Comparison of ENCODE assay signal across 1 cellular context in genomic region chr19:6674868-6675305, GRCh38.
TF ChIP-seq lines count a peak whose summit lies in the region.

No MANE protein-coding gene starts in this region.

TF ChIP-seq in GM12878, 131 proteins besides CTCF, POLR2A, EP300 and RAD21 (continued from another document and continues in another):
- TF ChIP-seq BCLAF1 (IDR thresholded peaks at IDR 0.05) (no peak), SUPT20H (IDR thresholded peaks at IDR 0.05; ENCODE audit: borderline replicate concordance, control insufficient read depth, low read depth, low read length) (no peak), LARP7 (IDR thresholded peaks at IDR 0.05) (0 out of 2 replicates have a peak, but pooled peaks have one; percentile 36), EGR1 (IDR thresholded peaks at IDR 0.05; ENCODE audit: borderline replicate concordance in 1 of 2, low read depth in 2 of 2, low read length in 2 of 2) (peak in 1 of 2 experiments; percentile 90; a peak in 2 of 3 replicates), ZNF24 (IDR thresholded peaks at IDR 0.05) (0 out of 2 replicates have a peak, but pooled peaks have one; percentile 17), SREBF2 (IDR thresholded peaks at IDR 0.05; ENCODE audit: low read length) (no peak), YBX1 (IDR thresholded peaks at IDR 0.05) (no peak), RUNX3 (IDR thresholded peaks at IDR 0.05; ENCODE audit: low read length) (peak; percentile 99), NR2F1 (conservative IDR thresholded peaks at IDR 0.05) (peak; percentile 42), ASH2L (IDR thresholded peaks at IDR 0.05; ENCODE audit: borderline replicate concordance, low read depth) (no peak), SPI1 (IDR thresholded peaks at IDR 0.05; ENCODE audit: borderline replicate concordance, insufficient read depth, low read depth, low read length) (no peak), MYC (IDR thresholded peaks at IDR 0.05; ENCODE audit: insufficient read depth, insufficient read length, insufficient replicate concordance, low read length, severe bottlenecking) (no peak), NR2C1 (IDR thresholded peaks at IDR 0.05) (no peak), TARDBP (IDR thresholded peaks at IDR 0.05; ENCODE audit: borderline replicate concordance) (peak; percentile 78), NFYA (IDR thresholded peaks at IDR 0.05; ENCODE audit: borderline replicate concordance, low read depth, low read length) (no peak), MXI1 (IDR thresholded peaks at IDR 0.05; ENCODE audit: low read depth, low read length) (0 out of 2 replicates have a peak, but pooled peaks have one; percentile 36), SMC3 (IDR thresholded peaks at IDR 0.05; ENCODE audit: borderline replicate concordance, low read length) (peak; percentile 15; the same call in 1 of the 2 replicates), BACH1 (IDR thresholded peaks at IDR 0.05; ENCODE audit: borderline replicate concordance) (peak; percentile 100), SMAD5 (IDR thresholded peaks at IDR 0.05; ENCODE audit: low read depth) (no peak), BRCA1 (IDR thresholded peaks at IDR 0.05; ENCODE audit: low read depth, low read length) (no peak), CBX3 (IDR thresholded peaks at IDR 0.05; ENCODE audit: borderline replicate concordance, low read depth) (no peak), POLR2AphosphoS2 (IDR thresholded peaks at IDR 0.05; ENCODE audit: low read depth, low read length) (no peak), TBL1XR1 (IDR thresholded peaks at IDR 0.05; ENCODE audit: low read depth, low read length) (peak; percentile 71; the same call in 1 of the 2 replicates), CBFB (IDR thresholded peaks at IDR 0.05; ENCODE audit: low read depth) (peak; percentile 95), SMARCA5 (IDR thresholded peaks at IDR 0.05) (no peak), PML (IDR thresholded peaks at IDR 0.05; ENCODE audit: low read length) (0 out of 2 replicates have a peak, but pooled peaks have one; percentile 41), ZZZ3 (IDR thresholded peaks at IDR 0.05; ENCODE audit: control insufficient read depth, insufficient read length, low read depth) (no peak), RELA (IDR thresholded peaks at IDR 0.05; ENCODE audit: borderline replicate concordance, partially characterized antibody) (peak; percentile 71), KLF5 (IDR thresholded peaks at IDR 0.05; ENCODE audit: partially characterized antibody) (no peak), ZNF274 (IDR thresholded peaks at IDR 0.05; ENCODE audit: insufficient read depth, insufficient read length) (no peak), CHD2 (IDR thresholded peaks at IDR 0.05; ENCODE audit: borderline replicate concordance, low read depth, low read length) (peak; percentile 64), PAX8 (IDR thresholded peaks at IDR 0.05) (no peak), SMAD1 (IDR thresholded peaks at IDR 0.05; ENCODE audit: low read depth, partially characterized antibody) (no peak), HSF1 (IDR thresholded peaks at IDR 0.05; ENCODE audit: low read depth, low read length) (no peak; the same call in 1 of the 2 replicates), SIX5 (IDR thresholded peaks at IDR 0.05; ENCODE audit: low read depth, low read length, severe bottlenecking) (no peak), E2F8 (IDR thresholded peaks at IDR 0.05; ENCODE audit: low read depth, partially characterized antibody) (no peak), MYB (IDR thresholded peaks at IDR 0.05; ENCODE audit: borderline replicate concordance, low read depth, low read length) (peak; percentile 31; the same call in 1 of the 2 replicates), SIN3A (IDR thresholded peaks at IDR 0.05; ENCODE audit: low read depth, low read length) (0 out of 2 replicates have a peak, but pooled peaks have one; percentile 41), MLLT1 (IDR thresholded peaks at IDR 0.05) (peak; percentile 90), CHD4 (IDR thresholded peaks at IDR 0.05) (no peak), NR2C2 (IDR thresholded peaks at IDR 0.05; ENCODE audit: borderline replicate concordance, control insufficient read depth, insufficient read length, low read depth) (no peak), HDAC2 (IDR thresholded peaks at IDR 0.05) (no peak)
- TF ChIP-seq, protein P1, sequence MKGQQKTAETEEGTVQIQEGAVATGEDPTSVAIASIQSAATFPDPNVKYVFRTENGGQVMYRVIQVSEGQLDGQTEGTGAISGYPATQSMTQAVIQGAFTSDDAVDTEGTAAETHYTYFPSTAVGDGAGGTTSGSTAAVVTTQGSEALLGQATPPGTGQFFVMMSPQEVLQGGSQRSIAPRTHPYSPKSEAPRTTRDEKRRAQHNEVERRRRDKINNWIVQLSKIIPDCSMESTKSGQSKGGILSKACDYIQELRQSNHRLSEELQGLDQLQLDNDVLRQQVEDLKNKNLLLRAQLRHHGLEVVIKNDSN (IDR thresholded peaks at IDR 0.05; ENCODE audit: borderline replicate concordance, extremely low read length, insufficient read depth, low read depth, low read length), result no peak
- TF ChIP-seq, protein P2, sequence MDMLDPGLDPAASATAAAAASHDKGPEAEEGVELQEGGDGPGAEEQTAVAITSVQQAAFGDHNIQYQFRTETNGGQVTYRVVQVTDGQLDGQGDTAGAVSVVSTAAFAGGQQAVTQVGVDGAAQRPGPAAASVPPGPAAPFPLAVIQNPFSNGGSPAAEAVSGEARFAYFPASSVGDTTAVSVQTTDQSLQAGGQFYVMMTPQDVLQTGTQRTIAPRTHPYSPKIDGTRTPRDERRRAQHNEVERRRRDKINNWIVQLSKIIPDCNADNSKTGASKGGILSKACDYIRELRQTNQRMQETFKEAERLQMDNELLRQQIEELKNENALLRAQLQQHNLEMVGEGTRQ (IDR thresholded peaks at IDR 0.05; ENCODE audit: borderline replicate concordance, low read depth, low read length), result no peak
- TF ChIP-seq, protein P3, sequence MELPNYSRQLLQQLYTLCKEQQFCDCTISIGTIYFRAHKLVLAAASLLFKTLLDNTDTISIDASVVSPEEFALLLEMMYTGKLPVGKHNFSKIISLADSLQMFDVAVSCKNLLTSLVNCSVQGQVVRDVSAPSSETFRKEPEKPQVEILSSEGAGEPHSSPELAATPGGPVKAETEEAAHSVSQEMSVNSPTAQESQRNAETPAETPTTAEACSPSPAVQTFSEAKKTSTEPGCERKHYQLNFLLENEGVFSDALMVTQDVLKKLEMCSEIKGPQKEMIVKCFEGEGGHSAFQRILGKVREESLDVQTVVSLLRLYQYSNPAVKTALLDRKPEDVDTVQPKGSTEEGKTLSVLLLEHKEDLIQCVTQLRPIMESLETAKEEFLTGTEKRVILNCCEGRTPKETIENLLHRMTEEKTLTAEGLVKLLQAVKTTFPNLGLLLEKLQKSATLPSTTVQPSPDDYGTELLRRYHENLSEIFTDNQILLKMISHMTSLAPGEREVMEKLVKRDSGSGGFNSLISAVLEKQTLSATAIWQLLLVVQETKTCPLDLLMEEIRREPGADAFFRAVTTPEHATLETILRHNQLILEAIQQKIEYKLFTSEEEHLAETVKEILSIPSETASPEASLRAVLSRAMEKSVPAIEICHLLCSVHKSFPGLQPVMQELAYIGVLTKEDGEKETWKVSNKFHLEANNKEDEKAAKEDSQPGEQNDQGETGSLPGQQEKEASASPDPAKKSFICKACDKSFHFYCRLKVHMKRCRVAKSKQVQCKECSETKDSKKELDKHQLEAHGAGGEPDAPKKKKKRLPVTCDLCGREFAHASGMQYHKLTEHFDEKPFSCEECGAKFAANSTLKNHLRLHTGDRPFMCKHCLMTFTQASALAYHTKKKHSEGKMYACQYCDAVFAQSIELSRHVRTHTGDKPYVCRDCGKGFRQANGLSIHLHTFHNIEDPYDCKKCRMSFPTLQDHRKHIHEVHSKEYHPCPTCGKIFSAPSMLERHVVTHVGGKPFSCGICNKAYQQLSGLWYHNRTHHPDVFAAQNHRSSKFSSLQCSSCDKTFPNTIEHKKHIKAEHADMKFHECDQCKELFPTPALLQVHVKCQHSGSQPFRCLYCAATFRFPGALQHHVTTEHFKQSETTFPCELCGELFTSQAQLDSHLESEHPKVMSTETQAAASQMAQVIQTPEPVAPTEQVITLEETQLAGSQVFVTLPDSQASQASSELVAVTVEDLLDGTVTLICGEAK (IDR thresholded peaks at IDR 0.05; ENCODE audit: borderline replicate concordance), result no peak
- TF ChIP-seq, protein P4, sequence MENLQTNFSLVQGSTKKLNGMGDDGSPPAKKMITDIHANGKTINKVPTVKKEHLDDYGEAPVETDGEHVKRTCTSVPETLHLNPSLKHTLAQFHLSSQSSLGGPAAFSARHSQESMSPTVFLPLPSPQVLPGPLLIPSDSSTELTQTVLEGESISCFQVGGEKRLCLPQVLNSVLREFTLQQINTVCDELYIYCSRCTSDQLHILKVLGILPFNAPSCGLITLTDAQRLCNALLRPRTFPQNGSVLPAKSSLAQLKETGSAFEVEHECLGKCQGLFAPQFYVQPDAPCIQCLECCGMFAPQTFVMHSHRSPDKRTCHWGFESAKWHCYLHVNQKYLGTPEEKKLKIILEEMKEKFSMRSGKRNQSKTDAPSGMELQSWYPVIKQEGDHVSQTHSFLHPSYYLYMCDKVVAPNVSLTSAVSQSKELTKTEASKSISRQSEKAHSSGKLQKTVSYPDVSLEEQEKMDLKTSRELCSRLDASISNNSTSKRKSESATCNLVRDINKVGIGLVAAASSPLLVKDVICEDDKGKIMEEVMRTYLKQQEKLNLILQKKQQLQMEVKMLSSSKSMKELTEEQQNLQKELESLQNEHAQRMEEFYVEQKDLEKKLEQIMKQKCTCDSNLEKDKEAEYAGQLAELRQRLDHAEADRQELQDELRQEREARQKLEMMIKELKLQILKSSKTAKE (IDR thresholded peaks at IDR 0.05; ENCODE audit: low read depth, poor library complexity, severe bottlenecking), result peak; percentile 87
- TF ChIP-seq, protein P5, sequence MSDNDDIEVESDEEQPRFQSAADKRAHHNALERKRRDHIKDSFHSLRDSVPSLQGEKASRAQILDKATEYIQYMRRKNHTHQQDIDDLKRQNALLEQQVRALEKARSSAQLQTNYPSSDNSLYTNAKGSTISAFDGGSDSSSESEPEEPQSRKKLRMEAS (IDR thresholded peaks at IDR 0.05; ENCODE audit: low read depth, low read length), result peak; percentile 72
